ENCODE assay signal across 25 cellular contexts in the genomic region with DNA sequence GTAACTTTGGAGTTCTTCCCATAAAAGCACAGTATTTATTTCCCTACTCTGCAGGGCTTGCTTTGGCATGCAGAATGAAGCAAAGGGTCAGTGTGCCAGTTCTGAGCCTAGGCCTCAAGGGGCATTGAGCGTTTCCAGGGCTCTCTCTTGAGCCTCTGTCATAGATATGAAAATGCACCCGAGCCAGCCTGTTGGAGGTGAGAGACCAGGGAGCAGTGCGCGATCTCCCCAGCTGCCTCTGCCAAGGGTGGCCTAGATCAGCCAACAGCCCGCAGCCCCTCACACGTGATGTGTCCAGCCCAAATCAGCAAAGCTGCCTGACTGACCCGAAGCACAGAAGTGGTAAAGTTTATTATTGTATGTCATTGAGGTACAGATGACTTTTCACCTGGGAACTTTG.
"Had no signal": no experiment of that assay in that cellular context is flagged by ENCODE, and none has a peak within 500 bp of the region (broad histone marks: within the 10 kb centered on the region; RNA-seq: fewer than 3 reads in every experiment).

No MANE protein-coding gene starts in this region.

- H3K9me3 Mint-ChIP-seq: activated naive CD4-positive, alpha-beta T cell treated with anti-CD3 and anti-CD28 coated beads for 36 hours; activated naive CD8-positive, alpha-beta T cell treated with anti-CD3 and anti-CD28 coated beads for 36 hours; dendritic cell treated with granulocyte-macrophage colony-stimulating factor and Interleukin-4, amounts not matched to agents 40 ng/mL and 50 ng/mL, for 4 days; endodermal cell; stimulated activated effector memory CD8-positive, alpha-beta T cell treated with anti-CD3 and anti-CD28 coated beads, Interleukin-12 subunit alpha, Interleukin-12 subunit beta, amount 100 ng/mL, for 72 hours had no signal

- H3K27me3 ChIP-seq: adrenal gland, brain microvascular endothelial cell, esophagus muscularis mucosa, right lobe of liver, stomach, thyroid gland, upper lobe of right lung had no signal

- H3K4me1 ChIP-seq: right lobe of liver, upper lobe of right lung had no signal

- H3K4me3 Mint-ChIP-seq: activated naive CD4-positive, alpha-beta T cell treated with anti-CD3 and anti-CD28 coated beads for 36 hours; activated naive CD8-positive, alpha-beta T cell treated with anti-CD3 and anti-CD28 coated beads for 36 hours; activated T-helper 1 cell treated with anti-CD3 and anti-CD28 coated beads, Interleukin-12 subunit alpha, Interleukin-12 subunit beta, Interleukin-2, Interleukin-4 antibody, amounts not matched to agents 30 ng/mL and 10 ng/mL and 1 ng/mL, durations not matched to agents 14 hours and 24 hours and 36 hours; dendritic cell treated with granulocyte-macrophage colony-stimulating factor and Interleukin-4, amounts not matched to agents 40 ng/mL and 50 ng/mL, for 4 days; endodermal cell; natural killer cell treated with Interleukin-12 subunit alpha and Interleukin-12 subunit beta and Interleukin-15 and Interleukin-18, amount 100 ng/mL, for 72 hours; stimulated activated effector memory CD8-positive, alpha-beta T cell treated with anti-CD3 and anti-CD28 coated beads, Interleukin-12 subunit alpha, Interleukin-12 subunit beta, amount 100 ng/mL, for 72 hours had no signal

- ATAC-seq: foreskin keratinocyte; lower lobe of right lung; natural killer cell treated with Interleukin-12 subunit alpha and Interleukin-12 subunit beta and Interleukin-15 and Interleukin-18, amount 100 ng/mL, for 72 hours; right lobe of liver; stimulated activated effector memory CD8-positive, alpha-beta T cell treated with anti-CD3 and anti-CD28 coated beads, Interleukin-12 subunit alpha, Interleukin-12 subunit beta, amount 100 ng/mL, for 72 hours; upper lobe of right lung had no signal

- H3K4me3 ChIP-seq: adrenal gland, esophagus muscularis mucosa, lower lobe of right lung, right lobe of liver, stomach, thyroid gland, upper lobe of right lung had no signal

- H3K9me3 ChIP-seq: adrenal gland, esophagus muscularis mucosa, lower lobe of right lung, right lobe of liver, stomach, thyroid gland, upper lobe of right lung had no signal

- H3K27ac ChIP-seq: adrenal gland, brain microvascular endothelial cell, esophagus muscularis mucosa, foreskin keratinocyte, lower lobe of right lung, right lobe of liver, stomach, thyroid gland, upper lobe of right lung had no signal

- H3K27ac Mint-ChIP-seq: activated naive CD8-positive, alpha-beta T cell treated with anti-CD3 and anti-CD28 coated beads for 36 hours; activated T-helper 1 cell treated with anti-CD3 and anti-CD28 coated beads, Interleukin-12 subunit alpha, Interleukin-12 subunit beta, Interleukin-2, Interleukin-4 antibody, amounts not matched to agents 30 ng/mL and 10 ng/mL and 1 ng/mL, durations not matched to agents 14 hours and 24 hours and 36 hours; dendritic cell treated with granulocyte-macrophage colony-stimulating factor and Interleukin-4, amounts not matched to agents 40 ng/mL and 50 ng/mL, for 4 days; endodermal cell; stimulated activated effector memory CD8-positive, alpha-beta T cell treated with anti-CD3 and anti-CD28 coated beads, Interleukin-12 subunit alpha, Interleukin-12 subunit beta, amount 100 ng/mL, for 72 hours had no signal

- H3K27me3 Mint-ChIP-seq: dendritic cell treated with granulocyte-macrophage colony-stimulating factor and Interleukin-4, amounts not matched to agents 40 ng/mL and 50 ng/mL, for 4 days had no signal

- H3K36me3 ChIP-seq: adrenal gland, brain microvascular endothelial cell, esophagus muscularis mucosa, lower lobe of right lung, right lobe of liver, stomach, thyroid gland, upper lobe of right lung had no signal

- DNase-seq: activated CD4-positive, alpha-beta T cell treated with anti-CD3 and anti-CD28 coated beads for 4 hours; activated CD4-positive, alpha-beta T cell treated with anti-CD3 and anti-CD28 coated beads, Interleukin-2, amount 50 U/mL, for 4 hours; activated effector memory CD4-positive, alpha-beta T cell treated with anti-CD3 and anti-CD28 coated beads, Interleukin-2, amount 50 U/mL, for 16 hours; activated naive CD4-positive, alpha-beta T cell treated with anti-CD3 and anti-CD28 coated beads for 36 hours; activated naive CD8-positive, alpha-beta T cell treated with anti-CD3 and anti-CD28 coated beads for 36 hours; activated T-cell treated with anti-CD3 and anti-CD28 coated beads, Interleukin-2, amount 50 U/mL, for 1 hour; adrenal gland; brain microvascular endothelial cell; caudate nucleus; endodermal cell; foreskin keratinocyte; lower lobe of right lung; mesendoderm; posterior cingulate gyrus; right lobe of liver; stimulated activated CD4-positive, alpha-beta T cell treated with anti-CD3 and anti-CD28 coated beads, Interleukin-12 subunit alpha, Interleukin-12 subunit beta, amount 100 ng/mL, for 4 hours; stimulated activated CD4-positive, alpha-beta T cell treated with anti-CD3 and anti-CD28 coated beads, Interleukin-4, amount 100 ng/mL, for 24 hours; stomach; thyroid gland; upper lobe of right lung had no signal
